ENCODE assay signal across 8 cellular contexts in genomic region chr6:13712485-13712990, GRCh38. TPM values are rescaled to one million over a fixed set of nuclear protein-coding genes. Genes with fewer than 3 reads are reported as not detected.
DNase-seq lines count a peak whose midpoint lies in the region; ATAC-seq and TF ChIP-seq lines count a peak whose summit lies in the region.

No MANE protein-coding gene starts in this region.

- H3K4me2 ChIP-seq in mesenchymal stem cell (ENCODE audit: low read length, poor library complexity, severe bottlenecking), result peak overlapping the region; percentile 43

- H2AK5ac ChIP-seq in mesenchymal stem cell (ENCODE audit: low read length, severe bottlenecking), result no peak overlapping the region

- in situ Hi-C loops in Caki2 (cut with HindIII; ENCODE audit: low pct_unique_long_range_greater_than_20kb, low sequenced_read_pairs), result no loop called here

- peak overlapping the region; percentile 97 for H3K9ac ChIP-seq in mesenchymal stem cell (ENCODE audit: low read length)

- DNase-seq in Caki2 (ENCODE audit: low read depth), result peak; percentile 12
- DNase-seq in NB4 (ENCODE audit: low read depth), result peak; percentile 76
- peak; percentile 36 for DNase-seq in choroid plexus epithelial cell (ENCODE audit: low read depth)
- no peak for DNase-seq in mesenchymal stem cell
- no peak for DNase-seq in vagina (ENCODE audit: extremely low spot score in 2 of 2)
- DNase-seq in NCI-H2107 treated with DMSO at 0.1 percent for 48 hours (lab: John Stamatoyannopoulos, UW; ENCODE audit: unreplicated experiment), result no peak
- DNase-seq in stimulated activated CD4-positive, alpha-beta T cell treated with anti-CD3 and anti-CD28 coated beads, Interleukin-4, amount 100 ng/mL, for 24 hours, result no peak

- 35% methylated on average over 7 of the region's 8 CpGs for WGBS in mesenchymal stem cell

- peaks cover 3% of the 10 kb centered on the region for H3K79me1 ChIP-seq in mesenchymal stem cell (replicated peaks; ENCODE audit: low read length, poor library complexity, severe bottlenecking)

- H3K14ac ChIP-seq in mesenchymal stem cell (ENCODE audit: low read length in 2 of 2), result no peak overlapping the region

- TF ChIP-seq CTCF in NB4 (IDR thresholded peaks at IDR 0.05; ENCODE audit: low read depth, low read length), result no peak
- no peak for TF ChIP-seq CTCF in choroid plexus epithelial cell (conservative IDR thresholded peaks at IDR 0.05; ENCODE audit: low read depth, low read length)
- no peak for TF ChIP-seq CTCF in vagina (IDR thresholded peaks at IDR 0.05)

- no peak for ATAC-seq in HG03039 (IDR thresholded peaks at IDR 0.05; ENCODE audit: unreplicated experiment)

- H3K27me3 ChIP-seq in mesenchymal stem cell (ENCODE audit: control insufficient read depth in 1 of 2, insufficient read depth in 1 of 2, low read length in 2 of 2) (no peaks in the 10 kb centered on the region), vagina (no peaks in the 10 kb centered on the region)

- H3K9me3 ChIP-seq in mesenchymal stem cell (ENCODE audit: control insufficient read depth, low read length), result no peaks in the 10 kb centered on the region
- H3K9me3 ChIP-seq in vagina, result no peaks in the 10 kb centered on the region

- H2BK15ac ChIP-seq in mesenchymal stem cell (ENCODE audit: low read depth, poor library complexity, severe bottlenecking), result no peak overlapping the region

- no peak overlapping the region for H3K18ac ChIP-seq in mesenchymal stem cell (ENCODE audit: low read depth in 1 of 2, low read length in 2 of 2)

- peak overlapping the region; percentile 92 for H3K27ac ChIP-seq in mesenchymal stem cell (ENCODE audit: low read length, poor library complexity, severe bottlenecking)
- peak overlapping the region; percentile 84 for H3K27ac ChIP-seq in vagina

- no peak overlapping the region for H4K91ac ChIP-seq in mesenchymal stem cell (ENCODE audit: low read length)

- H3K4me1 ChIP-seq in mesenchymal stem cell (ENCODE audit: control insufficient read depth, insufficient read depth, low read depth, low read length), result peaks cover 5% of the 10 kb centered on the region
- H3K4me1 ChIP-seq in vagina, result peaks cover 34% of the 10 kb centered on the region

- intact Hi-C loops in vagina (cut with DNase I), result loop anchor here (5.0 kb wide), 1 partner anchor 95 kb away; the partner anchor contains the start of gene NOL7

- no peaks in the 10 kb centered on the region for H3K36me3 ChIP-seq in mesenchymal stem cell (ENCODE audit: control insufficient read depth in 1 of 2, insufficient read depth in 2 of 2, low read depth in 1 of 2, low read length in 2 of 2)
- H3K36me3 ChIP-seq in vagina, result no peaks in the 10 kb centered on the region

- no peak overlapping the region for H4K8ac ChIP-seq in mesenchymal stem cell (ENCODE audit: low read length)

- H2BK12ac ChIP-seq in mesenchymal stem cell (ENCODE audit: low read length in 2 of 2), result no peak overlapping the region

- no peak overlapping the region for H2AFZ ChIP-seq in mesenchymal stem cell (ENCODE audit: low read depth, low read length)

- H3K4me3 ChIP-seq in NB4 (ENCODE audit: low read depth, low read length) (peak overlapping the region; percentile 93), choroid plexus epithelial cell (ENCODE audit: low read depth, low read length) (peak overlapping the region; percentile 77), mesenchymal stem cell (ENCODE audit: insufficient read depth in 1 of 2, low read depth in 1 of 2, low read length in 2 of 2) (peak overlapping the region; percentile 83 to 93), vagina (peak overlapping the region; percentile 81 to 83)

- no peak overlapping the region for H2BK5ac ChIP-seq in mesenchymal stem cell (ENCODE audit: low read depth, low read length, poor library complexity, severe bottlenecking)

- no peak overlapping the region for H3K4ac ChIP-seq in mesenchymal stem cell (ENCODE audit: low read depth in 1 of 2, low read length in 2 of 2)

- no peak overlapping the region for H3K23ac ChIP-seq in mesenchymal stem cell (ENCODE audit: low read length in 2 of 2)

- TF ChIP-seq POLR2A in NB4 (IDR thresholded peaks at IDR 0.05; ENCODE audit: extremely low read depth, insufficient read length), result no peak
- TF ChIP-seq POLR2A in vagina (IDR thresholded peaks at IDR 0.05), result no peak

- H2BK120ac ChIP-seq in mesenchymal stem cell (ENCODE audit: low read depth, low read length), result no peak overlapping the region

RNA-seq across cellular contexts. Expression of gene RANBP9, which starts 0.9 kb away (rescaled TPM):
- total RNA-seq in Caki2 (2014; rRNA removed; shearing (Covaris generic); ENCODE audit: low replicate concordance), result 16.4 and 27.6 TPM in 2 replicates
- 26.2 TPM for polyA plus RNA-seq in mesenchymal stem cell (2013, experiment 1 of 2)
- polyA plus RNA-seq in mesenchymal stem cell (2013, experiment 2 of 2), result 27.2 TPM
- 50.6 TPM for total RNA-seq in vagina

Comparison
In these comparisons a context has a peak if more than half of its experiments do, and no peak if none do; other contexts are left out.
1. DNase-seq: peak in Caki2 (single experiment), NB4 (single experiment) and choroid plexus epithelial cell (single experiment); none in mesenchymal stem cell (single experiment), vagina (0 of 2), NCI-H2107 treated with DMSO at 0.1 percent for 48 hours (single experiment) and stimulated activated CD4-positive, alpha-beta T cell treated with anti-CD3 and anti-CD28 coated beads, Interleukin-4, amount 100 ng/mL, for 24 hours (single experiment).
2. Peak in every context shown above with its lines, with median percentiles within 50 percentile points of each other: H3K4me3 ChIP-seq.